9 cellular contexts compared by ENCODE assay signal in genomic region chr11:57762235-57762866, GRCh38. TPM values are rescaled to one million over a fixed set of nuclear protein-coding genes. Genes with fewer than 3 reads are reported as not detected.
A peak's percentile ranks its signal among the peaks of the same experiment; 100 is the strongest.
DNase-seq lines count a peak whose midpoint lies in the region; FAIRE-seq and TF ChIP-seq lines count a peak whose summit lies in the region.
"Had no signal": no experiment of that assay in that cellular context is flagged by ENCODE, and none has a peak within 500 bp of the region (broad histone marks: within the 10 kb centered on the region; RNA-seq: fewer than 3 reads in every experiment).

No MANE protein-coding gene starts in this region.

- TF ChIP-seq CTCF in brain (conservative IDR thresholded peaks at IDR 0.05): no peak
- no peak for TF ChIP-seq CTCF in liver (IDR thresholded peaks at IDR 0.05; ENCODE audit: low read depth, low read length, missing input control)
- no peak for TF ChIP-seq CTCF in thyroid gland (IDR thresholded peaks at IDR 0.05)

- H3K27me3 Mint-ChIP-seq in T-helper 2 cell treated with Interferon-gamma antibody and Interleukin-4, amounts not matched to agents 5 μg/mL and 100 μg/mL, for 36 hours (ENCODE audit: low read depth): no peaks in the 10 kb centered on the region
- H3K27me3 Mint-ChIP-seq in brain: peaks cover 30% of the 10 kb centered on the region

- H3K9ac ChIP-seq in liver (ENCODE audit: low read depth in 1 of 2, low read length in 2 of 2): peak overlapping the region; percentile 95 to 100

- peak overlapping the region; percentile 88 to 97 for H3K27ac ChIP-seq in liver (ENCODE audit: low read depth in 1 of 2, low read length in 2 of 2)
- H3K27ac ChIP-seq in thyroid gland: peak overlapping the region; percentile 86 to 95 (median 95)

- peak in 1 of 2 donors; percentile 13 for TF ChIP-seq RAD21 in liver (IDR thresholded peaks at IDR 0.05)

- H3K9me3 ChIP-seq in liver (ENCODE audit: control insufficient read depth in 4 of 4, low read length in 3 of 4): no peaks in the 10 kb centered on the region
- H3K9me3 ChIP-seq in thyroid gland: no peaks in the 10 kb centered on the region

- no peak overlapping the region for H3K27ac Mint-ChIP-seq in T-helper 2 cell treated with Interferon-gamma antibody and Interleukin-4, amounts not matched to agents 5 μg/mL and 100 μg/mL, for 36 hours
- H3K27ac Mint-ChIP-seq in brain: peak overlapping the region; percentile 97 to 100 (median 100)

- H3K27me3 ChIP-seq in liver (ENCODE audit: control insufficient read depth in 4 of 4, insufficient read depth in 4 of 4, low read length in 3 of 4) (no peaks in the 10 kb centered on the region), thyroid gland (no peaks in the 10 kb centered on the region)

- H3K4me3 ChIP-seq in liver (ENCODE audit: low read depth in 1 of 3, low read length in 3 of 3) (peak overlapping the region; percentile 74 to 95 (median 91)), thyroid gland (replicated peaks in 1 of 3) (peak overlapping the region; percentile 40 to 60 (median 41))

- H3K4me1 ChIP-seq in liver (ENCODE audit: control insufficient read depth in 4 of 4, insufficient read depth in 4 of 4, low read length in 3 of 4): peaks cover 2 to 36% (median 28%) of the 10 kb centered on the region in 4 donors
- H3K4me1 ChIP-seq in thyroid gland: peaks cover 15 to 26% of the 10 kb centered on the region in 2 donors

- FAIRE-seq in H54 (lab: Jason Lieb, UNC): no peak

- no peaks in the 10 kb centered on the region for H3K9me3 Mint-ChIP-seq in T-helper 2 cell treated with Interferon-gamma antibody and Interleukin-4, amounts not matched to agents 5 μg/mL and 100 μg/mL, for 36 hours
- H3K9me3 Mint-ChIP-seq in brain: peaks cover 0 to 4% (median 0%) of the 10 kb centered on the region in 5 experiments

- H3K36me3 ChIP-seq in liver (ENCODE audit: control insufficient read depth in 4 of 4, insufficient read depth in 3 of 4, low read depth in 1 of 4, low read length in 3 of 4) (no peaks in the 10 kb centered on the region), thyroid gland (no peaks in the 10 kb centered on the region)

- H3K36me3 Mint-ChIP-seq in T-helper 2 cell treated with Interferon-gamma antibody and Interleukin-4, amounts not matched to agents 5 μg/mL and 100 μg/mL, for 36 hours (ENCODE audit: low read depth): peaks cover 1% of the 10 kb centered on the region
- peaks cover 12% of the 10 kb centered on the region for H3K36me3 Mint-ChIP-seq in brain

- no peak for DNase-seq in T-helper 2 cell treated with Interferon-gamma antibody and Interleukin-4, amounts not matched to agents 5 μg/mL and 100 μg/mL, for 36 hours (ENCODE audit: low spot score)
- DNase-seq in T-helper 2 cell: no peak
- DNase-seq in thyroid gland: peak; percentile 45 to 54
- DNase-seq in H54 (ENCODE audit: insufficient read length, low spot score): no peak
- DNase-seq in NCI-H1694 treated with DMSO at 0.1 percent for 48 hours (lab: John Stamatoyannopoulos, UW): no peak
- DNase-seq in stimulated activated CD4-positive, alpha-beta T cell treated with anti-CD3 and anti-CD28 coated beads, Interleukin-2, amount 100 ng/mL, for 48 hours: no peak

- WGBS in liver: 4% methylated on average over 9 of the region's 9 CpGs
- WGBS in thyroid gland, 2 donors: 2% methylated on average over 9 of the region's 9 CpGs

- peak in 1 of 2 donors; percentile 62 for TF ChIP-seq POLR2A in thyroid gland (IDR thresholded peaks at IDR 0.05)
- no peak for TF ChIP-seq POLR2A in H54 (IDR thresholded peaks at IDR 0.05; ENCODE audit: low read depth, low read length)

- H3K4me1 Mint-ChIP-seq in T-helper 2 cell treated with Interferon-gamma antibody and Interleukin-4, amounts not matched to agents 5 μg/mL and 100 μg/mL, for 36 hours (ENCODE audit: low read depth): peaks cover 12% of the 10 kb centered on the region
- peaks cover 46% of the 10 kb centered on the region for H3K4me1 Mint-ChIP-seq in brain

- H3K4me3 Mint-ChIP-seq in T-helper 2 cell treated with Interferon-gamma antibody and Interleukin-4, amounts not matched to agents 5 μg/mL and 100 μg/mL, for 36 hours: peak overlapping the region; percentile 38
- H3K4me3 Mint-ChIP-seq in brain: peak overlapping the region; percentile 96 to 99 (median 98)

- intact Hi-C loops in thyroid gland (cut with DNase I): no loop called here

TF ChIP-seq in liver, 16 proteins besides CTCF, POLR2A, EP300 and RAD21:
- TF ChIP-seq RXRA (IDR thresholded peaks at IDR 0.05): no peak
- TF ChIP-seq JUND (IDR thresholded peaks at IDR 0.05): no peak
- no peak for TF ChIP-seq GABPA (IDR thresholded peaks at IDR 0.05 in 1 of 2, conservative IDR thresholded peaks at IDR 0.05 in 1 of 2)
- no peak for TF ChIP-seq FOXA2 (IDR thresholded peaks at IDR 0.05)
- no peak for TF ChIP-seq FOXA1 (IDR thresholded peaks at IDR 0.05)
- TF ChIP-seq ZBTB33 (IDR thresholded peaks at IDR 0.05): no peak
- TF ChIP-seq MAX (IDR thresholded peaks at IDR 0.05): no peak
- no peak for TF ChIP-seq NR2F2 (IDR thresholded peaks at IDR 0.05)
- TF ChIP-seq YY1 (IDR thresholded peaks at IDR 0.05): no peak
- TF ChIP-seq HNF4A (conservative IDR thresholded peaks at IDR 0.05): no peak
- no peak for TF ChIP-seq TAF1 (conservative IDR thresholded peaks at IDR 0.05)
- TF ChIP-seq EGR1 (IDR thresholded peaks at IDR 0.05; ENCODE audit: low read depth in 2 of 2): no peak
- no peak for TF ChIP-seq ATF3 (IDR thresholded peaks at IDR 0.05)
- no peak for TF ChIP-seq SP1 (IDR thresholded peaks at IDR 0.05)
- no peak for TF ChIP-seq REST (IDR thresholded peaks at IDR 0.05)
- TF ChIP-seq HNF4G (IDR thresholded peaks at IDR 0.05): no peak

RNA-seq across cellular contexts. Expression of gene CTNND1, which starts 0.7 kb away (rescaled TPM):
- polyA plus RNA-seq in brain (ENCODE audit: insufficient read depth, low read depth, low replicate concordance) (79.0 TPM), liver (10 to 100 TPM; 21.5 to 41.9 TPM)
- total RNA-seq in liver (10 to 100 TPM; 74.1 to 97.1 TPM), thyroid gland (100 to 1,000 TPM; 178 to 238 (median 202) TPM)

RNA-seq across cellular contexts. Expression of gene BTBD18, which starts 10.7 kb away (rescaled TPM):
- not detected for polyA plus RNA-seq in brain (ENCODE audit: insufficient read depth, low read depth, low replicate concordance)
- total RNA-seq in liver: not detected
- under 1 TPM in 1 of 2 donors, not detected in 1; 0.13 TPM for polyA plus RNA-seq in liver
- not detected for total RNA-seq in thyroid gland
- total RNA-seq: activated CD8-positive, alpha-beta memory T cell treated with anti-CD3 and anti-CD28 coated beads for 36 hours had no signal

RNA-seq across cellular contexts. Expression of gene SELENOH, which starts 21.1 kb away (rescaled TPM):
- 134 TPM for polyA plus RNA-seq in brain (ENCODE audit: insufficient read depth, low read depth, low replicate concordance)
- 10 to 100 TPM; 42.2 to 52.2 TPM for total RNA-seq in liver
- 100 to 1,000 TPM in 1 of 2 donors, 10 to 100 TPM in 1; 90.7 to 129 TPM for polyA plus RNA-seq in liver
- 100 to 1,000 TPM; 130 to 271 (median 169) TPM for total RNA-seq in thyroid gland

RNA-seq across cellular contexts. Expression of gene TMX2, which starts 50.0 kb away (rescaled TPM):
- polyA plus RNA-seq in brain (ENCODE audit: insufficient read depth, low read depth, low replicate concordance): 155 TPM
- total RNA-seq in liver: 10 to 100 TPM; 43.3 to 48.3 TPM
- 10 to 100 TPM; 69.8 to 70.9 TPM for polyA plus RNA-seq in liver
- total RNA-seq in thyroid gland: 100 to 1,000 TPM in 1 of 4 donors, 10 to 100 TPM in 3; 85.3 to 127 (median 92.4) TPM

RNA-seq across cellular contexts. Expression of gene MED19, which starts 50.3 kb away (rescaled TPM):
- polyA plus RNA-seq in brain (ENCODE audit: insufficient read depth, low read depth, low replicate concordance) (38.6 TPM), liver (10 to 100 TPM in 1 of 2 donors, 1 to 10 TPM in 1; 7.5 to 11.3 TPM)
- total RNA-seq in liver (1 to 10 TPM; 4.4 to 5.6 TPM), thyroid gland (10 to 100 TPM; 24.6 to 38.1 (median 35.6) TPM)

Comparison
In these comparisons a context has a peak if more than half of its experiments do, and no peak if none do; other contexts are left out.
1. DNase-seq: peak in thyroid gland (2 of 2); none in T-helper 2 cell treated with Interferon-gamma antibody and Interleukin-4, amounts not matched to agents 5 μg/mL and 100 μg/mL, for 36 hours (single experiment), T-helper 2 cell (0 of 5), H54 (single experiment), NCI-H1694 treated with DMSO at 0.1 percent for 48 hours (single experiment) and stimulated activated CD4-positive, alpha-beta T cell treated with anti-CD3 and anti-CD28 coated beads, Interleukin-2, amount 100 ng/mL, for 48 hours (0 of 2).